ENCODE assay signal across 32 cellular contexts in the genomic region with DNA sequence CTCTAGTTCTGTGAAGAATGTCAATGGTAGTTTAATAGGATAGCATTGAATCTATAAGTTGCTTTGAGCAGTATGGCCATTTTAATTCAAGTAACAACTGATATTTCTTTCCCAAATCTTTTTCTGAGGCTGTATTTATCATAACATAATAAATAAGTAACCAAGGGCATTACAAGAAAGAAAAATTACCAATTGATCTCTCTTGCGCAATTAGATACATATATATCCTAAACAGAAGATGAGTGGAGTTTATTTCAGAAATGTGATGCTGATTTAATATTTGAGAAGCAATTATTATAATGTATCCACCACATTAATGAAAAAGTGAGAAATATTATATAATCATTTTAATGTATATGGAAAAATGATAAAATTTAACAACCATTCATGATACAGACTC.
DNase-seq lines count a peak whose midpoint lies in the region; ATAC-seq, FAIRE-seq and TF ChIP-seq lines count a peak whose summit lies in the region.
"Had no signal": no experiment of that assay in that cellular context is flagged by ENCODE, and none has a peak within 500 bp of the region (broad histone marks: within the 10 kb centered on the region; RNA-seq: fewer than 3 reads in every experiment).

No MANE protein-coding gene starts in this region.

- H3K36me3 ChIP-seq in HepG2 (replicated peaks in 1 of 2; ENCODE audit: control insufficient read depth in 1 of 2, insufficient read depth in 2 of 2, low read length in 2 of 2) (no peaks in the 10 kb centered on the region), right lobe of liver (no peaks in the 10 kb centered on the region), IMR-90 (ENCODE audit: control insufficient read depth, insufficient read depth, low read length) (no peaks in the 10 kb centered on the region), H1 (ENCODE audit: control insufficient read depth in 2 of 4, insufficient read depth in 4 of 4, low read length in 3 of 4) (no peaks in the 10 kb centered on the region)
- H3K36me3 ChIP-seq: BE2C; BLaER1; BLaER1 treated with 17β-estradiol and CSF1 and Interleukin-3, amounts not matched to agents 10 nM and 100 nM had no signal

- no peak overlapping the region for H4K5ac ChIP-seq in IMR-90 (ENCODE audit: low read depth, low read length)
- H4K5ac ChIP-seq in H1 (ENCODE audit: insufficient read length, low read depth, low read length), result no peak overlapping the region

- H4K8ac ChIP-seq in IMR-90 (ENCODE audit: low read depth in 2 of 2, low read length in 2 of 2) (no peak overlapping the region), H1 (ENCODE audit: extremely low read depth, insufficient read depth, low read length) (no peak overlapping the region)

- H3K56ac ChIP-seq in IMR-90 (ENCODE audit: extremely low read depth, insufficient read depth, low read length) (no peak overlapping the region), H1 (replicated peaks; ENCODE audit: insufficient read length, low read depth, low read length) (no peak overlapping the region)

- H2BK20ac ChIP-seq in IMR-90 (ENCODE audit: low read depth, low read length) (no peak overlapping the region), H1 (ENCODE audit: low read length) (no peak overlapping the region)

- TF ChIP-seq CTCF in HepG2 (CRISPR knock-in tag; IDR thresholded peaks at IDR 0.05) (no peak), right lobe of liver (IDR thresholded peaks at IDR 0.05) (no peak), IMR-90 (conservative IDR thresholded peaks at IDR 0.05; ENCODE audit: low read depth, low read length) (no peak), H1 (IDR thresholded peaks at IDR 0.05; ENCODE audit: control extremely low read depth in 1 of 3, insufficient read depth in 1 of 3, low read depth in 1 of 3, low read length in 3 of 3) (no peak)

- no peaks in the 10 kb centered on the region for H3K23me2 ChIP-seq in H1 (ENCODE audit: low read depth, low read length)

- WGBS in HepG2 (ENCODE audit: low lambda C conversion rate), result 0% methylated on average over 1 of the region's 1 CpG
- WGBS in right lobe of liver (ENCODE audit: insufficient coverage, low coverage, low lambda C conversion rate, missing lambda C conversion rate), result 17% methylated on average over 1 of the region's 1 CpG
- WGBS in IMR-90 (ENCODE audit: extremely low coverage in 2 of 2, insufficient read length in 1 of 2), 2 experiments, result no CpG with 5 or more reads among the region's 1 CpG
- 93% methylated on average over 1 of the region's 1 CpG; no CpG with 5 or more reads in 1 of the 2 experiments for WGBS in H1 (ENCODE audit: extremely low coverage in 1 of 2, insufficient coverage in 1 of 2, insufficient read length in 1 of 2, insufficient replicate concordance in 2 of 2, low coverage in 1 of 2, low lambda C conversion rate in 2 of 2, missing lambda C conversion rate in 1 of 2), 2 experiments

- H3K79me1 ChIP-seq in IMR-90 (ENCODE audit: low read depth in 1 of 2, low read length in 2 of 2) (no peaks in the 10 kb centered on the region), H1 (ENCODE audit: low read depth, low read length) (no peaks in the 10 kb centered on the region)

- H2BK15ac ChIP-seq in IMR-90 (ENCODE audit: low read depth, low read length), result no peak overlapping the region
- no peak overlapping the region for H2BK15ac ChIP-seq in H1 (ENCODE audit: low read length)

- DNase-seq in HepG2 (ENCODE audit: low spot score) (no peak), right lobe of liver (no peak), IMR-90 (no peak), H1 (ENCODE audit: low read depth in 1 of 2, low spot score in 2 of 2) (no peak)
- DNase-seq: 8988T; ACHN; AML-193; BE2C; C1 segment of cervical spinal cord; Caco-2; Calu3; CD4-positive, alpha-beta memory T cell; CD4-positive, alpha-beta T cell; CD4-positive, CD25-positive, alpha-beta regulatory T cell; CD8-positive, alpha-beta memory T cell; CD8-positive, alpha-beta T cell; COR-L47; DMS 273 treated with DMSO at 0.1 percent for 48 hours; DMS153; DMS53; DMS79; DMS79 treated with DMSO at 0.1 percent for 48 hours; DND-41; EL had no signal

- no peak overlapping the region for H2AK5ac ChIP-seq in IMR-90 (ENCODE audit: low read depth, low read length)
- H2AK5ac ChIP-seq in H1 (ENCODE audit: low read depth, low read length), result no peak overlapping the region

- TF ChIP-seq POLR2A in HepG2 (IDR thresholded peaks at IDR 0.05; ENCODE audit: insufficient read depth in 1 of 2, low read depth in 2 of 2, low read length in 2 of 2) (no peak), right lobe of liver (IDR thresholded peaks at IDR 0.05) (no peak), IMR-90 (IDR thresholded peaks at IDR 0.05; ENCODE audit: low read depth, low read length) (no peak), H1 (IDR thresholded peaks at IDR 0.05; ENCODE audit: control extremely low read depth in 1 of 2, low read depth in 2 of 2, low read length in 2 of 2) (no peak)

- TF ChIP-seq EP300 in HepG2 (IDR thresholded peaks at IDR 0.05; ENCODE audit: low read depth in 2 of 2, low read length in 2 of 2) (no peak), HepG2 (CRISPR knock-in tag; IDR thresholded peaks at IDR 0.05; ENCODE audit: borderline replicate concordance) (no peak), H1 (IDR thresholded peaks at IDR 0.05; ENCODE audit: borderline replicate concordance in 1 of 2, low read depth in 2 of 2, low read length in 2 of 2) (no peak)

- H3K9me3 ChIP-seq in HepG2 (ENCODE audit: low read length) (peaks cover 38% of the 10 kb centered on the region), right lobe of liver (no peaks in the 10 kb centered on the region), IMR-90 (ENCODE audit: control insufficient read depth, insufficient read depth, low read length) (peaks cover 13% of the 10 kb centered on the region), H1 (ENCODE audit: insufficient read depth in 2 of 2, low read depth in 1 of 2, low read length in 1 of 2) (peaks cover 2 to 21% of the 10 kb centered on the region in 2 experiments; a peak in 1 of 4 replicates)
- H3K9me3 ChIP-seq: A549, BE2C, Caco-2 had no signal

- H3K9ac ChIP-seq in HepG2 (ENCODE audit: insufficient read depth, low read depth, low read length), result no peak overlapping the region
- H3K9ac ChIP-seq in IMR-90 (ENCODE audit: low read depth, low read length), result no peak overlapping the region
- no peak overlapping the region for H3K9ac ChIP-seq in H1 (replicated peaks in 1 of 4; ENCODE audit: extremely low read depth in 1 of 4, low read depth in 3 of 4, low read length in 3 of 4)
- H3K9ac ChIP-seq: BLaER1; BLaER1 treated with 17β-estradiol and CSF1 and Interleukin-3, amounts not matched to agents 10 nM and 100 nM had no signal

- dilution Hi-C loops in IMR-90 (cut with HindIII; ENCODE audit: low sequenced_read_pairs, unreplicated experiment), result no loop called here

- no peak overlapping the region for H2AK9ac ChIP-seq in IMR-90 (replicated peaks; ENCODE audit: low read depth, low read length, poor library complexity)

- no peak overlapping the region for H3K18ac ChIP-seq in IMR-90 (ENCODE audit: low read depth, low read length)
- no peak overlapping the region for H3K18ac ChIP-seq in H1 (ENCODE audit: extremely low read depth, low read length)

- H3K27me3 ChIP-seq in HepG2 (ENCODE audit: control insufficient read depth in 1 of 2, insufficient read depth in 2 of 2, low read length in 2 of 2) (no peaks in the 10 kb centered on the region), right lobe of liver (no peaks in the 10 kb centered on the region), IMR-90 (ENCODE audit: control insufficient read depth, insufficient read depth, low read length) (no peaks in the 10 kb centered on the region), H1 (replicated peaks in 1 of 4; ENCODE audit: control insufficient read depth in 3 of 4, extremely low read depth in 1 of 4, insufficient read depth in 3 of 4, low read length in 3 of 4) (no peaks in the 10 kb centered on the region)
- H3K27me3 ChIP-seq: BE2C; BLaER1; BLaER1 treated with 17β-estradiol and CSF1 and Interleukin-3, amounts not matched to agents 10 nM and 100 nM had no signal

- H3K14ac ChIP-seq in IMR-90 (replicated peaks; ENCODE audit: low read depth, low read length) (no peak overlapping the region), H1 (ENCODE audit: insufficient read length) (no peak overlapping the region)

- CTCF ChIA-PET in HepG2 (lab: Yijun Ruan, JAX; ENCODE audit: low intra/inter-chr PET ratio, low total read pairs) (no interaction called here), IMR-90 (lab: Yijun Ruan, JAX) (no interaction called here), H1 (lab: Charles Lee; ENCODE audit: partially characterized antibody) (no interaction called here)

- no peak for TF ChIP-seq RAD21 in HepG2 (CRISPR knock-in tag; IDR thresholded peaks at IDR 0.05)
- TF ChIP-seq RAD21 in IMR-90 (IDR thresholded peaks at IDR 0.05; ENCODE audit: low read length), result no peak
- TF ChIP-seq RAD21 in H1 (IDR thresholded peaks at IDR 0.05 in 1 of 2, conservative IDR thresholded peaks at IDR 0.05 in 1 of 2; ENCODE audit: low read depth in 2 of 2, low read length in 2 of 2), result no peak

- POLR2A ChIA-PET in HepG2 (lab: Yijun Ruan, JAX) (no interaction called here), IMR-90 (lab: Charles Lee; ENCODE audit: unreplicated experiment) (no interaction called here), H1 (lab: Charles Lee; ENCODE audit: partially characterized antibody) (no interaction called here)

- intact Hi-C loops in HepG2 (cut with micrococcal nuclease; ENCODE audit: unreplicated experiment) (no loop called here), right lobe of liver (cut with DNase I) (no loop called here), IMR-90 (cut with micrococcal nuclease) (no loop called here)

- ATAC-seq in HepG2, result no peak
- ATAC-seq in right lobe of liver, result no peak
- ATAC-seq in IMR-90 (ENCODE audit: low read depth), result no peak
- no peak for ATAC-seq in GM21447 (IDR thresholded peaks at IDR 0.05; ENCODE audit: unreplicated experiment)
- ATAC-seq in GM19395 (IDR thresholded peaks at IDR 0.05; ENCODE audit: unreplicated experiment), result no peak
- ATAC-seq: A549; CD8-positive, alpha-beta T cell had no signal

- FAIRE-seq in HepG2 (lab: Jason Lieb, UNC), result no peak
- FAIRE-seq in H1 (lab: Jason Lieb, UNC), result no peak
- FAIRE-seq: A549, D721Med had no signal

- no peak overlapping the region for H3K4ac ChIP-seq in IMR-90 (ENCODE audit: low read depth, low read length)
- no peak overlapping the region for H3K4ac ChIP-seq in H1 (replicated peaks; ENCODE audit: insufficient read length, low read depth, low read length)

- no peaks in the 10 kb centered on the region for H3K79me2 ChIP-seq in HepG2 (ENCODE audit: insufficient read depth, low read length)
- H3K79me2 ChIP-seq in H1 (ENCODE audit: control insufficient read depth in 1 of 2, insufficient read depth in 2 of 2, low read length in 2 of 2), result no peaks in the 10 kb centered on the region

- H3K4me3 ChIP-seq in HepG2 (replicated peaks in 1 of 3; ENCODE audit: insufficient read depth in 1 of 3, low read depth in 2 of 3, low read length in 3 of 3) (no peak overlapping the region), right lobe of liver (no peak overlapping the region), IMR-90 (ENCODE audit: insufficient read depth, low read depth, low read length) (no peak overlapping the region), H1 (ENCODE audit: extremely low read depth in 1 of 4, insufficient read depth in 2 of 4, low read depth in 3 of 4, low read length in 4 of 4) (no peak overlapping the region)
- H3K4me3 ChIP-seq: A549; BLaER1; BLaER1 treated with 17β-estradiol and CSF1 and Interleukin-3, amounts not matched to agents 10 nM and 100 nM had no signal

- H3K4me2 ChIP-seq in HepG2 (ENCODE audit: low read depth, low read length), result no peak overlapping the region
- no peak overlapping the region for H3K4me2 ChIP-seq in IMR-90 (ENCODE audit: low read depth, low read length)
- H3K4me2 ChIP-seq in H1 (ENCODE audit: insufficient read depth in 1 of 2, low read depth in 2 of 2, low read length in 2 of 2), result no peak overlapping the region
- H3K4me2 ChIP-seq: A549; BLaER1; BLaER1 treated with 17β-estradiol and CSF1 and Interleukin-3, amounts not matched to agents 10 nM and 100 nM had no signal

- BruUV-seq in HepG2 (replicated peaks; lab: Mats Ljungman, UMichigan) (no TSS peak), IMR-90 (replicated peaks; lab: Mats Ljungman, UMichigan) (no TSS peak)

- H2BK5ac ChIP-seq in IMR-90 (ENCODE audit: low read depth, low read length, poor library complexity, severe bottlenecking) (no peak overlapping the region), H1 (ENCODE audit: low read depth, low read length) (no peak overlapping the region)

- no peak overlapping the region for H4K91ac ChIP-seq in IMR-90 (ENCODE audit: insufficient read depth, low read depth, low read length)
- no peak overlapping the region for H4K91ac ChIP-seq in H1 (replicated peaks; ENCODE audit: insufficient read length, low read length)

- H2BK120ac ChIP-seq in IMR-90 (ENCODE audit: low read depth, low read length), result no peak overlapping the region
- H2BK120ac ChIP-seq in H1 (replicated peaks; ENCODE audit: low read depth, low read length), result no peak overlapping the region

- no peak overlapping the region for H3K27ac ChIP-seq in HepG2 (ENCODE audit: extremely low read length, insufficient read depth, low read length)
- no peak overlapping the region for H3K27ac ChIP-seq in right lobe of liver
- H3K27ac ChIP-seq in IMR-90 (ENCODE audit: insufficient read depth, low read length), result no peak overlapping the region
- H3K27ac ChIP-seq in H1 (ENCODE audit: low read depth, low read length), result no peak overlapping the region
- H3K27ac ChIP-seq: 22Rv1; A549; BLaER1; BLaER1 treated with 17β-estradiol and CSF1 and Interleukin-3, amounts not matched to agents 10 nM and 100 nM; C4-2B had no signal

- H4K20me1 ChIP-seq in HepG2 (ENCODE audit: insufficient read depth, low read length) (no peaks in the 10 kb centered on the region), IMR-90 (ENCODE audit: insufficient read depth, low read length) (no peaks in the 10 kb centered on the region), H1 (replicated peaks in 1 of 2; ENCODE audit: control insufficient read depth in 1 of 2, insufficient read depth in 2 of 2, low read length in 2 of 2) (peaks cover 0 to 1% of the 10 kb centered on the region in 2 experiments)
- H4K20me1 ChIP-seq: BLaER1; BLaER1 treated with 17β-estradiol and CSF1 and Interleukin-3, amounts not matched to agents 10 nM and 100 nM had no signal

- no peaks in the 10 kb centered on the region for H3K9me1 ChIP-seq in IMR-90 (ENCODE audit: insufficient read depth, low read length)

- H3K4me1 ChIP-seq in HepG2 (ENCODE audit: insufficient read depth, low read length) (no peaks in the 10 kb centered on the region), right lobe of liver (no peaks in the 10 kb centered on the region), IMR-90 (ENCODE audit: control insufficient read depth, insufficient read depth, low read length) (no peaks in the 10 kb centered on the region), H1 (replicated peaks in 1 of 4; ENCODE audit: control insufficient read depth in 3 of 4, insufficient read depth in 4 of 4, low read length in 3 of 4) (no peaks in the 10 kb centered on the region)
- H3K4me1 ChIP-seq: A549; BE2C; BLaER1; BLaER1 treated with 17β-estradiol and CSF1 and Interleukin-3, amounts not matched to agents 10 nM and 100 nM; Caco-2 had no signal

- in situ Hi-C loops in HepG2 (cut with HindIII; ENCODE audit: extremely low pct_ligation_motif_present, low pct_unique_long_range_greater_than_20kb) (no loop called here), IMR-90 (cut with MboI; ENCODE audit: low sequenced_read_pairs) (no loop called here)

- no peak overlapping the region for H2BK12ac ChIP-seq in H1 (ENCODE audit: low read depth, low read length)

- H2AFZ ChIP-seq in HepG2 (ENCODE audit: low read length) (no peak overlapping the region), IMR-90 (replicated peaks; ENCODE audit: low read length, poor library complexity) (no peak overlapping the region), H1 (ENCODE audit: low read length) (no peak overlapping the region)

- H3K23ac ChIP-seq in IMR-90 (ENCODE audit: low read depth, low read length) (no peak overlapping the region), H1 (ENCODE audit: insufficient read length) (no peak overlapping the region)

Comparison
In these comparisons a context has a peak if more than half of its experiments do, and no peak if none do; other contexts are left out.
1. Of the 41 proteins assayed by ChIP-seq in both HepG2 and H1: peak only in HepG2: none; only in H1: none; in both: CEBPB; in neither: 40.